In genomic region chr12:65495233-65495632, GRCh38 we compare ENCODE assay signal across 1 cellular context.
TF ChIP-seq lines count a peak whose summit lies in the region.

No MANE protein-coding gene starts in this region.

TF ChIP-seq in SK-N-SH, 30 proteins besides CTCF, POLR2A, EP300 and RAD21 (continued from another document):
- TF ChIP-seq USF2 (IDR thresholded peaks at IDR 0.05; ENCODE audit: borderline replicate concordance, low read depth, low read length) = no peak
- no peak for TF ChIP-seq NRF1 (IDR thresholded peaks at IDR 0.05; ENCODE audit: low read depth, low read length)
- peak; percentile 87 for TF ChIP-seq JUND (IDR thresholded peaks at IDR 0.05)
- no peak for TF ChIP-seq GABPA (IDR thresholded peaks at IDR 0.05; ENCODE audit: low read depth)
- TF ChIP-seq CHD2 (IDR thresholded peaks at IDR 0.05; ENCODE audit: low read length, partially characterized antibody) = no peak
- no peak for TF ChIP-seq ZBTB33 (IDR thresholded peaks at IDR 0.05; ENCODE audit: borderline replicate concordance, low read depth)
- TF ChIP-seq IRF3 (IDR thresholded peaks at IDR 0.05; ENCODE audit: low read depth, low read length) = no peak
- TF ChIP-seq FOXJ3 (CRISPR knock-in tag; IDR thresholded peaks at IDR 0.05) = no peak
- no peak for TF ChIP-seq RFX5 (IDR thresholded peaks at IDR 0.05; ENCODE audit: low read length)
- no peak for TF ChIP-seq MXI1 (IDR thresholded peaks at IDR 0.05; ENCODE audit: low read depth, low read length)
- no peak for TF ChIP-seq FOXM1 (IDR thresholded peaks at IDR 0.05; ENCODE audit: low read depth)
- TF ChIP-seq SMC3 (IDR thresholded peaks at IDR 0.05; ENCODE audit: low read depth, low read length) = no peak
- peak; percentile 39; the same call in 1 of the 2 replicates for TF ChIP-seq REST (IDR thresholded peaks at IDR 0.05; ENCODE audit: low read depth, low read length)
